14 cellular contexts compared by ENCODE assay signal in the genomic region with DNA sequence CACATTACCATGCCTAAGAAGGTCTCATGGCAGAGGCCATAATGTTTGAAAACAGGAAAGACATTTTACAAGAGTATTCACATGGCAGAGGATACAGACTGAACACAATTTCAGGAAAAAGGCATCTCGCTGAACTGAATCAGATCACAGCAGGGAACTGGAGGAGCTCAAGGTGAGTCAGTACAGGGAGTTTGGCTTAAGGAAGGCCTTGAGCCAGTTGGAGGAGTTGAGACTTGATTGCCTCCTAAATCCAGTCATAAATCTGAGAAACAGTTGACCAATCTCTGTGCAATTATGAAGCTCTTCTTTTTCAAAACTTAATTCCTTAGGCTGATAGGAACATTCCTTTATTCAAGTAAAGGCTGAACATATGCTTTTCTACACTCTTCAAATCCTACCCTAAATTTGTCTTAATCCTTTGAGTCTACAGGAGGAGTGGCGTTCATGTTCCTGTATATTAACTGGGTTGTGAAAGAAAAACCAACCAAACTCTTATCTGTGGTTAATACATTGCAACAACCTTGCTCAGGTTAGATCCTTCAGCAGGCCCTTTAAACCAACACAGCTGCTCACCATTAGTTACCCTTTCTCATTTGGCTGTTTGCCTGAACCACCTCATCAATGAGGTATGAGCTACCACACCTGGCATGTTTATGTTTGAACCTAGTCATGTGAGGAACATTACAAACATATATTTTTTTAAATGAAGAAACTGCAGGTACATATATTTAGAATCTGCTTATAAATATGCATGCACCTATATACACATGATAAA.
DNase-seq lines count a peak whose midpoint lies in the region; ATAC-seq, FAIRE-seq and TF ChIP-seq lines count a peak whose summit lies in the region.
"Had no signal": no experiment of that assay in that cellular context is flagged by ENCODE, and none has a peak within 500 bp of the region (broad histone marks: within the 10 kb centered on the region; RNA-seq: fewer than 3 reads in every experiment).

No MANE protein-coding gene starts in this region.

- no peaks in the 10 kb centered on the region for H4K20me1 ChIP-seq in astrocyte (ENCODE audit: insufficient read depth, low read length)

- peaks cover 7% of the 10 kb centered on the region for H3K4me1 ChIP-seq in astrocyte (ENCODE audit: insufficient read depth, low read length)

- H3K27me3 ChIP-seq in astrocyte (ENCODE audit: insufficient read depth, low read length), result no peaks in the 10 kb centered on the region

- H3K9ac ChIP-seq in astrocyte (ENCODE audit: low read length), result no peak overlapping the region

- H3K4me3 Mint-ChIP-seq in astrocyte (ENCODE audit: unreplicated experiment), result no peak overlapping the region
- H3K4me3 Mint-ChIP-seq: endodermal cell, memory B cell had no signal

- no peak overlapping the region for H3K27ac ChIP-seq in astrocyte (ENCODE audit: low read depth, low read length)

- H3K4me2 ChIP-seq in astrocyte (ENCODE audit: low read length), result no peak overlapping the region
- H3K4me2 ChIP-seq: smooth muscle cell had no signal

- H3K27ac Mint-ChIP-seq in astrocyte (ENCODE audit: unreplicated experiment), result no peak overlapping the region
- H3K27ac Mint-ChIP-seq: endodermal cell, memory B cell had no signal

- no peaks in the 10 kb centered on the region for H3K4me1 Mint-ChIP-seq in astrocyte (ENCODE audit: low read depth, unreplicated experiment)
- H3K4me1 Mint-ChIP-seq: memory B cell had no signal

- no peaks in the 10 kb centered on the region for H3K36me3 ChIP-seq in astrocyte (ENCODE audit: insufficient read depth, low read length)

- FAIRE-seq in astrocyte (lab: Jason Lieb, UNC), result no peak
- FAIRE-seq: A204.1 had no signal

- H3K27me3 Mint-ChIP-seq in astrocyte (ENCODE audit: low read depth, unreplicated experiment), result no peaks in the 10 kb centered on the region
- H3K27me3 Mint-ChIP-seq: memory B cell had no signal

- no peak for TF ChIP-seq CTCF in astrocyte (IDR thresholded peaks at IDR 0.05; ENCODE audit: insufficient read depth, low read depth, low read length)

- no peak for ATAC-seq in HG03442 (IDR thresholded peaks at IDR 0.05; ENCODE audit: unreplicated experiment)

- H2AFZ ChIP-seq in astrocyte (ENCODE audit: low read depth, low read length), result no peak overlapping the region

- H3K79me2 ChIP-seq in astrocyte (ENCODE audit: insufficient read depth, low read length), result no peaks in the 10 kb centered on the region

- H3K9me3 Mint-ChIP-seq in astrocyte (ENCODE audit: unreplicated experiment), result no peaks in the 10 kb centered on the region
- H3K9me3 Mint-ChIP-seq: memory B cell had no signal

- H3K4me3 ChIP-seq in astrocyte (ENCODE audit: insufficient read depth, low read depth, low read length), result no peak overlapping the region
- H3K4me3 ChIP-seq: smooth muscle cell had no signal

- no peaks in the 10 kb centered on the region for H3K36me3 Mint-ChIP-seq in astrocyte (ENCODE audit: low read depth, unreplicated experiment)
- H3K36me3 Mint-ChIP-seq: memory B cell had no signal

- H3K9me3 ChIP-seq in astrocyte (ENCODE audit: insufficient read depth, low read depth, low read length), result no peaks in the 10 kb centered on the region

- peak; percentile 61 for DNase-seq in NCI-H1436 (lab: John Stamatoyannopoulos, UW)
- no peak for DNase-seq in NCI-H1436 treated with DMSO at 0.1 percent for 48 hours (lab: John Stamatoyannopoulos, UW)
- peak; percentile 91 for DNase-seq in NCI-H2196 (lab: John Stamatoyannopoulos, UW; ENCODE audit: unreplicated experiment)
- DNase-seq in astrocyte (ENCODE audit: low read depth), result peak; percentile 62
- no peak for DNase-seq in activated CD8-positive, alpha-beta memory T cell treated with anti-CD3 and anti-CD28 coated beads for 24 hours
- no peak for DNase-seq in superior temporal gyrus (ENCODE audit: extremely low spot score)
- DNase-seq in 8988T, result no peak
- DNase-seq: activated CD4-positive, alpha-beta T cell treated with anti-CD3 and anti-CD28 coated beads, Interleukin-2, amount 50 U/mL, for 4 hours; activated gamma-delta T cell treated with Interleukin-2 at 50 U/mL for 16 hours; endodermal cell had no signal

Comparison
In these comparisons a context has a peak if more than half of its experiments do, and no peak if none do; other contexts are left out.
1. DNase-seq: peak in NCI-H1436 (single experiment), NCI-H2196 (single experiment) and astrocyte (single experiment); none in NCI-H1436 treated with DMSO at 0.1 percent for 48 hours (single experiment), activated CD8-positive, alpha-beta memory T cell treated with anti-CD3 and anti-CD28 coated beads for 24 hours (single experiment), superior temporal gyrus (single experiment) and 8988T (single experiment).